ENCODE assay signal across 7 cellular contexts in genomic region chr11:130580372-130580771, GRCh38.
DNase-seq lines count a peak whose midpoint lies in the region; ATAC-seq, FAIRE-seq and TF ChIP-seq lines count a peak whose summit lies in the region.

No MANE protein-coding gene starts in this region.

- H3K36me3 ChIP-seq in keratinocyte (ENCODE audit: control insufficient read depth in 2 of 2, extremely low read depth in 1 of 2, insufficient read depth in 2 of 2, low read length in 2 of 2) (no peaks in the 10 kb centered on the region), upper lobe of left lung (no peaks in the 10 kb centered on the region)

- no peaks in the 10 kb centered on the region for H3K79me2 ChIP-seq in keratinocyte (ENCODE audit: control insufficient read depth, insufficient read depth, low read length)

- peak overlapping the region; percentile 98 for H3K27ac ChIP-seq in keratinocyte (ENCODE audit: control insufficient read depth, insufficient read depth, low read length)
- peak overlapping the region in 3 of 4 donors; percentile 30 to 46 (median 40) for H3K27ac ChIP-seq in upper lobe of left lung

- peak; percentile 43 to 81 for ATAC-seq in upper lobe of left lung (ENCODE audit: low FRiP score in 2 of 2)

- peak overlapping the region; percentile 57 for H3K9ac ChIP-seq in keratinocyte (ENCODE audit: control insufficient read depth, extremely low read depth, insufficient read depth, low read length)

- peaks cover 19% of the 10 kb centered on the region for H3K4me1 Mint-ChIP-seq in MCF 10A (ENCODE audit: insufficient read depth, unreplicated experiment)
- no peaks in the 10 kb centered on the region for H3K4me1 Mint-ChIP-seq in glutamatergic neuron (ENCODE audit: low read depth, unreplicated experiment)

- CTCF ChIA-PET in MCF 10A (lab: Yijun Ruan, JAX): interaction anchor here (0.6 kb wide), 2 partner anchors 132 to 245 kb away, joined by 3 read pairs; no protein-coding TSS in a partner anchor

- peak; percentile 98 for FAIRE-seq in keratinocyte (lab: Jason Lieb, UNC)

- peak overlapping the region; percentile 13 for H3K27ac Mint-ChIP-seq in MCF 10A (ENCODE audit: low read depth, unreplicated experiment)
- H3K27ac Mint-ChIP-seq in glutamatergic neuron (ENCODE audit: unreplicated experiment): no peak overlapping the region

- H3K4me3 Mint-ChIP-seq in MCF 10A (ENCODE audit: unreplicated experiment) (no peak overlapping the region), glutamatergic neuron (ENCODE audit: unreplicated experiment) (no peak overlapping the region)

- BruUV-seq in MCF 10A (replicated peaks; lab: Mats Ljungman, UMichigan): no TSS peak

- peak overlapping the region; percentile 86 for H3K4me2 ChIP-seq in keratinocyte (ENCODE audit: control insufficient read depth, extremely low read depth, insufficient read depth, low read depth, low read length)

- H3K36me3 Mint-ChIP-seq in MCF 10A (ENCODE audit: insufficient read depth, unreplicated experiment) (no peaks in the 10 kb centered on the region), glutamatergic neuron (ENCODE audit: unreplicated experiment) (no peaks in the 10 kb centered on the region)

- TF ChIP-seq POLR2A in upper lobe of left lung (IDR thresholded peaks at IDR 0.05): no peak

- no peak for TF ChIP-seq CTCF in MCF 10A (IDR thresholded peaks at IDR 0.05; ENCODE audit: unreplicated experiment)
- TF ChIP-seq CTCF in keratinocyte (optimal IDR thresholded peaks at IDR 0.05 in 1 of 3, IDR thresholded peaks at IDR 0.05 in 1 of 3, conservative IDR thresholded peaks at IDR 0.05 in 1 of 3; ENCODE audit: extremely low read depth in 1 of 3, insufficient read depth in 2 of 3, low read length in 3 of 3): no peak
- no peak for TF ChIP-seq CTCF in upper lobe of left lung (IDR thresholded peaks at IDR 0.05)
- TF ChIP-seq CTCF in GM10266 (IDR thresholded peaks at IDR 0.05; ENCODE audit: control insufficient read depth, insufficient read depth, low read depth, missing control alignments): no peak
- no peak for TF ChIP-seq CTCF in glutamatergic neuron (IDR thresholded peaks at IDR 0.05; ENCODE audit: partially characterized antibody, unreplicated experiment)

- H4K20me1 ChIP-seq in keratinocyte (ENCODE audit: control insufficient read depth, extremely low read depth, insufficient read depth, low read length): no peaks in the 10 kb centered on the region

- dilution Hi-C loops in keratinocyte (cut with MboI; ENCODE audit: extremely low pct_ligation_motif_present, low sequenced_read_pairs): no loop called here

- TF ChIP-seq EP300 in upper lobe of left lung (IDR thresholded peaks at IDR 0.05): no peak

- H2AFZ ChIP-seq in keratinocyte (ENCODE audit: control insufficient read depth, low read length): peak overlapping the region; percentile 26

- POLR2A ChIA-PET in MCF 10A (lab: Yijun Ruan, JAX): no interaction called here

- no peaks in the 10 kb centered on the region for H3K9me1 ChIP-seq in keratinocyte (ENCODE audit: control insufficient read depth, extremely low read depth, insufficient read depth, low read length)

- H3K9me3 ChIP-seq in keratinocyte (ENCODE audit: control insufficient read depth, low read depth, low read length) (no peaks in the 10 kb centered on the region), upper lobe of left lung (no peaks in the 10 kb centered on the region)

- 43 to 44% methylated on average over 4 of the region's 4 CpGs for WGBS in upper lobe of left lung, 2 donors

- DNase-seq in LoVo (ENCODE audit: low spot score) (peak; percentile 8), MCF 10A (ENCODE audit: unreplicated experiment) (peak; percentile 90), keratinocyte (ENCODE audit: low read depth, low spot score) (peak; percentile 94), upper lobe of left lung (no peak), NCI-H1105 treated with DMSO at 0.1 percent for 48 hours (lab: John Stamatoyannopoulos, UW) (no peak), GM10266 (ENCODE audit: extremely low spot score) (no peak), glutamatergic neuron (no peak)

- H3K9me3 Mint-ChIP-seq in MCF 10A (ENCODE audit: unreplicated experiment): no peaks in the 10 kb centered on the region
- H3K9me3 Mint-ChIP-seq in glutamatergic neuron (ENCODE audit: unreplicated experiment): peaks cover 3% of the 10 kb centered on the region

- peaks cover 33% of the 10 kb centered on the region for H3K4me1 ChIP-seq in keratinocyte (ENCODE audit: control insufficient read depth, extremely low read depth, insufficient read depth, low read length)
- no peaks in the 10 kb centered on the region for H3K4me1 ChIP-seq in upper lobe of left lung

- intact Hi-C loops in MCF 10A (cut with micrococcal nuclease): no loop called here

- H3K27me3 Mint-ChIP-seq in MCF 10A (ENCODE audit: insufficient read depth, unreplicated experiment): no peaks in the 10 kb centered on the region
- H3K27me3 Mint-ChIP-seq in glutamatergic neuron (ENCODE audit: unreplicated experiment): no peaks in the 10 kb centered on the region

- H3K4me3 ChIP-seq in keratinocyte (ENCODE audit: control insufficient read depth in 2 of 3, extremely low read depth in 1 of 3, insufficient read depth in 2 of 3, low read depth in 1 of 3, low read length in 3 of 3) (peak overlapping the region in 1 of 3 experiments; percentile 30), upper lobe of left lung (no peak overlapping the region)

- H3K27me3 ChIP-seq in keratinocyte (ENCODE audit: control insufficient read depth, extremely low read depth, insufficient read depth, low read length) (no peaks in the 10 kb centered on the region), upper lobe of left lung (no peaks in the 10 kb centered on the region)

Comparison
In these comparisons a context has a peak if more than half of its experiments do, and no peak if none do; other contexts are left out.
1. DNase-seq: peak in LoVo (single experiment), MCF 10A (single experiment) and keratinocyte (single experiment); none in upper lobe of left lung (0 of 2), NCI-H1105 treated with DMSO at 0.1 percent for 48 hours (single experiment), GM10266 (single experiment) and glutamatergic neuron (single experiment).